ENCODE assay signal across 24 cellular contexts in the genomic region with DNA sequence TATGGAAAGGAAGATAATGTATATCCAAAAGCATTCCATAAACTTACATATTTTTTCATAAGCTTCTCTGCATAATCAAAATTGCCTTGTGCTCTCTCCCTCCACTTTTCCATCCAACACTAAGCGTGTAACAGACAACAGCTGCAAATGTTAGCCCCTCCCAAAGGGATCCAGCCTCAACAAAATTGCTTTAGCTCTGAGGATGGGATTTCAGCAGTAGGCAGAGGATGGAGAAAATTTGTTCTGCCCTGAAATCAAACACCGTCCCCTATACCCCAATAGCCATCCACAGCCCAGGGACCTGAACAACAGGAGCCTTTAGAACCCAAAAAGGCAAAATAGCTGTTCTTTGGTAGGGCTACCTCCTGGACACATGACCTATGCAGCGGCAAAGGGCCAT. TPM values are rescaled to one million over a fixed set of nuclear protein-coding genes. Genes with fewer than 3 reads are reported as not detected.
"Had no signal": no experiment of that assay in that cellular context is flagged by ENCODE, and none has a peak within 500 bp of the region (broad histone marks: within the 10 kb centered on the region; RNA-seq: fewer than 3 reads in every experiment).

No MANE protein-coding gene starts in this region.

- H3K27ac Mint-ChIP-seq: mesothelial cell of epicardium had no signal

- ATAC-seq: foreskin keratinocyte, gastroesophageal sphincter, heart right ventricle, left cardiac atrium, left lung, left ventricle myocardium superior, lower lobe of right lung, mucosa of descending colon had no signal

- H3K27ac ChIP-seq: coronary artery, dorsolateral prefrontal cortex, esophagus muscularis mucosa, foreskin keratinocyte, gastroesophageal sphincter, heart right ventricle, left lung, lower lobe of right lung had no signal

- H3K36me3 ChIP-seq: esophagus muscularis mucosa, gastroesophageal sphincter, heart right ventricle, left lung, lower lobe of right lung had no signal

- H3K4me3 ChIP-seq: coronary artery, dorsolateral prefrontal cortex, esophagus muscularis mucosa, gastroesophageal sphincter, heart right ventricle, left lung, lower lobe of right lung, mucosa of descending colon had no signal

- H3K4me1 Mint-ChIP-seq: mesothelial cell of epicardium, naive B cell had no signal

- H3K9me3 ChIP-seq: esophagus muscularis mucosa, gastroesophageal sphincter, heart right ventricle, left lung, lower lobe of right lung, mucosa of descending colon had no signal

- DNase-seq: dermis blood vessel endothelial cell; dorsolateral prefrontal cortex; effector CD4-positive, alpha-beta T cell; effector memory CD4-positive, alpha-beta T cell; foreskin keratinocyte; head of caudate nucleus; heart right ventricle; hippocampal formation; left cardiac atrium; left lung; left ventricle myocardium superior; lower lobe of right lung; mesenchymal stem cell; mucosa of descending colon; naive B cell had no signal

- FAIRE-seq: endothelial cell of umbilical vein, frontal cortex, islet of Langerhans, keratinocyte had no signal

- H3K36me3 Mint-ChIP-seq: mesothelial cell of epicardium, naive B cell had no signal

- H3K4me1 ChIP-seq: esophagus muscularis mucosa, foreskin keratinocyte, gastroesophageal sphincter, heart right ventricle, left lung, lower lobe of right lung had no signal

- H3K9me3 Mint-ChIP-seq: mesothelial cell of epicardium had no signal

- H3K27me3 ChIP-seq: esophagus muscularis mucosa, foreskin keratinocyte, gastroesophageal sphincter had no signal

- H3K4me3 Mint-ChIP-seq: mesothelial cell of epicardium, naive B cell had no signal

RNA-seq across cellular contexts. Expression of a gene that starts 28.8 kb away (rescaled TPM):
- total RNA-seq: fibroblast of villous mesenchyme, foreskin keratinocyte had no signal
- polyA plus RNA-seq: foreskin keratinocyte, keratinocyte had no signal
